8 cellular contexts compared by ENCODE assay signal in genomic region chr15:76336254-76337046, GRCh38. TPM values are rescaled to one million over a fixed set of nuclear protein-coding genes. Genes with fewer than 3 reads are reported as not detected.
A peak's percentile ranks its signal among the peaks of the same experiment; 100 is the strongest.
DNase-seq lines count a peak whose midpoint lies in the region; ATAC-seq and TF ChIP-seq lines count a peak whose summit lies in the region.

Gene ISL2, plus strand, starts transcription at chr15:76336773. Its CDS starts 111 bp downstream, at chr15:76336884.

- H2AFZ ChIP-seq in HCT116 (ENCODE audit: low read depth, low read length, poor library complexity, severe bottlenecking), result peak within 1 kb of the TSS; percentile 76

- TF ChIP-seq CTCF in GM12865 (IDR thresholded peaks at IDR 0.05; ENCODE audit: insufficient read depth, low read depth, low read length, missing control alignments), result no peak
- no peak for TF ChIP-seq CTCF in HCT116 (IDR thresholded peaks at IDR 0.05 in 2 of 3, conservative IDR thresholded peaks at IDR 0.05 in 1 of 3; ENCODE audit: borderline replicate concordance in 1 of 3, insufficient read depth in 1 of 3, low read depth in 2 of 3, low read length in 2 of 3)
- TF ChIP-seq CTCF in esophagus squamous epithelium (IDR thresholded peaks at IDR 0.05), result no peak

- H4K20me1 ChIP-seq in HCT116 (ENCODE audit: insufficient read depth), result no peaks in the 10 kb centered on the region

- BruUV-seq in HCT116 (replicated peaks; lab: Mats Ljungman, UMichigan), result no TSS peak

- peaks cover 0 to 7% of the 10 kb centered on the region in 2 donors for H3K36me3 Mint-ChIP-seq in naive B cell

- peak; percentile 92 for ATAC-seq in HCT116
- ATAC-seq in naive B cell (ENCODE audit: low read depth in 2 of 2), result peak in 1 of 2 donors; percentile 12

- peak within 1 kb of the TSS; percentile 63 for H3K9ac ChIP-seq in HCT116 (ENCODE audit: low read length)
- H3K9ac ChIP-seq in subcutaneous abdominal adipose tissue (ENCODE audit: low read length in 5 of 5), result no peak within 1 kb of the TSS

- peak within 1 kb of the TSS; percentile 70 for H3K27ac ChIP-seq in HCT116 (ENCODE audit: low read depth, low read length)
- peak within 1 kb of the TSS; percentile 4 to 75 (median 52) for H3K27ac ChIP-seq in esophagus squamous epithelium
- no peak within 1 kb of the TSS for H3K27ac ChIP-seq in subcutaneous abdominal adipose tissue (ENCODE audit: low read depth, low read length)

- 9 to 12% methylated on average over 22 to 35 of the region's 40 CpGs for WGBS in esophagus squamous epithelium, 2 donors

- H3K9me2 ChIP-seq in HCT116 (ENCODE audit: insufficient read depth), result no peaks in the 10 kb centered on the region

- no peaks in the 10 kb centered on the region for H3K9me3 ChIP-seq in HCT116 (ENCODE audit: control insufficient read depth in 1 of 2, insufficient read depth in 1 of 2, low read depth in 1 of 2, low read length in 2 of 2)
- H3K9me3 ChIP-seq in esophagus squamous epithelium, result no peaks in the 10 kb centered on the region
- H3K9me3 ChIP-seq in subcutaneous abdominal adipose tissue (ENCODE audit: control insufficient read depth in 5 of 5, low read length in 5 of 5), result no peaks in the 10 kb centered on the region

- H3K4me2 ChIP-seq in HCT116 (ENCODE audit: low read length), result peak within 1 kb of the TSS; percentile 88

- H3K4me3 Mint-ChIP-seq in naive B cell, result peak within 1 kb of the TSS; percentile 70 to 91 (median 88)

- no peaks in the 10 kb centered on the region for H3K27me3 ChIP-seq in HCT116 (ENCODE audit: insufficient read depth, low read length)
- H3K27me3 ChIP-seq in esophagus squamous epithelium, result peaks cover 15 to 92% (median 46%) of the 10 kb centered on the region in 4 donors
- peaks cover 65 to 85% (median 78%) of the 10 kb centered on the region in 5 donors for H3K27me3 ChIP-seq in subcutaneous abdominal adipose tissue (ENCODE audit: control insufficient read depth in 5 of 5, insufficient read depth in 4 of 5, low read length in 5 of 5)

- POLR2A ChIA-PET in HCT116 (lab: Charles Lee), result interaction anchor here (0.6 to 1.8 kb wide), 21 partner anchors 8 to 711 kb away, joined by 3 to 39 read pairs (median 5); partner anchors contain the start of gene ETFA

- H3K4me3 ChIP-seq in GM12865 (ENCODE audit: low read depth, low read length) (peak within 1 kb of the TSS; percentile 69), HCT116 (replicated peaks in 1 of 2; ENCODE audit: low read depth in 1 of 2, low read length in 2 of 2) (peak within 1 kb of the TSS; percentile 66 to 77), esophagus squamous epithelium (peak within 1 kb of the TSS; percentile 11 to 66 (median 41)), subcutaneous abdominal adipose tissue (ENCODE audit: low read depth in 1 of 5, low read length in 5 of 5) (peak within 1 kb of the TSS in 3 of 5 donors; percentile 4 to 48 (median 31))

- CTCF ChIA-PET in HCT116 (lab: Charles Lee), result interaction anchor here (0.7 to 1.5 kb wide), 5 partner anchors 10 to 531 kb away, joined by 3 to 4 read pairs (median 4); no protein-coding TSS in a partner anchor

- peaks cover 11% of the 10 kb centered on the region for H3K79me2 ChIP-seq in HCT116 (ENCODE audit: insufficient read depth, low read length)

- peaks cover 72 to 84% (median 79%) of the 10 kb centered on the region in 3 donors for H3K27me3 Mint-ChIP-seq in naive B cell

- RAD21 ChIA-PET in HCT116 (lab: Charles Lee; ENCODE audit: low non-redundant PET in 1 of 2, low total read pairs in 2 of 2, uncharacterized antibody in 2 of 2, unreplicated experiment in 2 of 2), result interaction anchor here in 1 of 2 experiments (1.4 kb wide), 1 partner anchor 151 kb away, joined by 7 read pairs; no protein-coding TSS in a partner anchor

- H3K27ac Mint-ChIP-seq in naive B cell, result peak within 1 kb of the TSS; percentile 60 to 94 (median 88)

- peak; percentile 93 for TF ChIP-seq POLR2A in HCT116 (IDR thresholded peaks at IDR 0.05; ENCODE audit: borderline replicate concordance, extremely low read depth, insufficient read depth, insufficient read length)
- TF ChIP-seq POLR2A in esophagus squamous epithelium (IDR thresholded peaks at IDR 0.05), result peak in 1 of 4 donors; percentile 53

- H3K4me1 ChIP-seq in HCT116 (ENCODE audit: control insufficient read depth in 1 of 2, insufficient read depth in 2 of 2, low read length in 2 of 2) (peaks cover 10 to 25% of the 10 kb centered on the region in 2 experiments; a peak in 3 of 4 replicates), esophagus squamous epithelium (peaks cover 37 to 66% (median 41%) of the 10 kb centered on the region in 3 donors), subcutaneous abdominal adipose tissue (ENCODE audit: control insufficient read depth in 5 of 5, insufficient read depth in 5 of 5, low read length in 5 of 5) (peaks cover 2 to 61% (median 53%) of the 10 kb centered on the region in 5 donors)

- no peaks in the 10 kb centered on the region for H3K36me3 ChIP-seq in HCT116 (ENCODE audit: control insufficient read depth in 1 of 2, insufficient read depth in 2 of 2, low read length in 2 of 2)
- no peaks in the 10 kb centered on the region for H3K36me3 ChIP-seq in esophagus squamous epithelium
- no peaks in the 10 kb centered on the region for H3K36me3 ChIP-seq in subcutaneous abdominal adipose tissue (ENCODE audit: control insufficient read depth in 5 of 5, insufficient read depth in 5 of 5, low read length in 5 of 5)

- intact Hi-C loops in HCT116 (cut with micrococcal nuclease), result loop anchor here (10.0 kb wide), 1 partner anchor 508 kb away; no protein-coding TSS in a partner anchor
- intact Hi-C loops in esophagus squamous epithelium (cut with DNase I), result no loop called here

- H3K9me3 Mint-ChIP-seq in naive B cell, result peaks cover 0 to 24% (median 10%) of the 10 kb centered on the region in 7 donors

- no peak for TF ChIP-seq RAD21 in HCT116 (IDR thresholded peaks at IDR 0.05; ENCODE audit: low read depth)

- DNase-seq in GM12865 (ENCODE audit: low read depth) (peak; percentile 97), HCT116 (ENCODE audit: low read depth, low spot score) (peak; percentile 94), NCI-H1105 (lab: John Stamatoyannopoulos, UW) (peak; percentile 74), esophagus squamous epithelium (lab: John Stamatoyannopoulos, UW) (peak; percentile 23), naive B cell (no peak), dedifferentiated amniotic fluid mesenchymal stem cell (ENCODE audit: extremely low spot score) (no peak)
- DNase-seq in activated CD4-positive, alpha-beta T cell treated with anti-CD3 and anti-CD28 coated beads for 48 hours, result peak; percentile 86

- H3K4me1 Mint-ChIP-seq in naive B cell, result peaks cover 46 to 62% (median 59%) of the 10 kb centered on the region in 3 donors

TF ChIP-seq in HCT116, 20 proteins besides CTCF, POLR2A, EP300 and RAD21 (continues in another document):
- peak; percentile 69 for TF ChIP-seq YY1 (IDR thresholded peaks at IDR 0.05; ENCODE audit: extremely low read depth, insufficient replicate concordance, low read depth, low read length)
- TF ChIP-seq, protein P1, sequence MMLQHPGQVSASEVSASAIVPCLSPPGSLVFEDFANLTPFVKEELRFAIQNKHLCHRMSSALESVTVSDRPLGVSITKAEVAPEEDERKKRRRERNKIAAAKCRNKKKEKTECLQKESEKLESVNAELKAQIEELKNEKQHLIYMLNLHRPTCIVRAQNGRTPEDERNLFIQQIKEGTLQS (IDR thresholded peaks at IDR 0.05), result no peak
- TF ChIP-seq JUND (IDR thresholded peaks at IDR 0.05), result no peak
- peak; percentile 98 for TF ChIP-seq POLR2AphosphoS5 (IDR thresholded peaks at IDR 0.05; ENCODE audit: low read depth, low read length)
- TF ChIP-seq EGR1 (IDR thresholded peaks at IDR 0.05; ENCODE audit: low read depth), result peak; percentile 97
- TF ChIP-seq ZNF274 (IDR thresholded peaks at IDR 0.05; ENCODE audit: low read depth, low read length), result no peak
- TF ChIP-seq, protein P2, sequence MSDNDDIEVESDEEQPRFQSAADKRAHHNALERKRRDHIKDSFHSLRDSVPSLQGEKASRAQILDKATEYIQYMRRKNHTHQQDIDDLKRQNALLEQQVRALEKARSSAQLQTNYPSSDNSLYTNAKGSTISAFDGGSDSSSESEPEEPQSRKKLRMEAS (IDR thresholded peaks at IDR 0.05), result no peak; the same call in 1 of the 2 replicates
- TF ChIP-seq SIN3A (IDR thresholded peaks at IDR 0.05; ENCODE audit: low read depth), result peak; percentile 69
- no peak for TF ChIP-seq EZH2phosphoT487 (IDR thresholded peaks at IDR 0.05; ENCODE audit: borderline replicate concordance)
- TF ChIP-seq SP1 (IDR thresholded peaks at IDR 0.05; ENCODE audit: low read depth), result peak; percentile 60; the same call in 1 of the 2 replicates
- TF ChIP-seq FOSL1 (IDR thresholded peaks at IDR 0.05; ENCODE audit: low read depth), result no peak
- TF ChIP-seq REST (IDR thresholded peaks at IDR 0.05; ENCODE audit: low read depth), result no peak

RNA-seq across cellular contexts. Expression of gene ISL2, which starts in this region (rescaled TPM):
- 11.6 TPM for total RNA-seq in HCT116 (2021; ENCODE audit: unreplicated experiment)
- polyA plus RNA-seq in HCT116 (2012), result 7.9 and 9.4 TPM in 2 replicates
- under 1 TPM in 3 of 4 donors, not detected in 1; 0.22 to 0.95 (median 0.70) TPM for total RNA-seq in esophagus squamous epithelium
- polyA plus RNA-seq in naive B cell (ENCODE audit: low read depth in 6 of 6), result not detected

Comparison
In these comparisons a context has a peak if more than half of its experiments do, and no peak if none do; other contexts are left out.
1. Peak in DNase-seq, H3K4me3 ChIP-seq and H3K27ac ChIP-seq in esophagus squamous epithelium; RNA of the gene not detected or under 1 TPM.
2. DNase-seq: peak in GM12865 (single experiment), HCT116 (single experiment), NCI-H1105 (single experiment) and activated CD4-positive, alpha-beta T cell treated with anti-CD3 and anti-CD28 coated beads for 48 hours (single experiment); none in naive B cell (single experiment) and dedifferentiated amniotic fluid mesenchymal stem cell (single experiment).
3. Peak in every context shown above with its lines, with median percentiles within 50 percentile points of each other: H3K4me3 ChIP-seq.